Comparison of ENCODE assay signal across 9 cellular contexts in genomic region chr17:65530985-65531507, GRCh38. TPM values are rescaled to one million over a fixed set of nuclear protein-coding genes. Genes with fewer than 3 reads are reported as not detected.
DNase-seq lines count a peak whose midpoint lies in the region; ATAC-seq and TF ChIP-seq lines count a peak whose summit lies in the region.
"Had no signal": no experiment of that assay in that cellular context is flagged by ENCODE, and none has a peak within 500 bp of the region (broad histone marks: within the 10 kb centered on the region; RNA-seq: fewer than 3 reads in every experiment).

No MANE protein-coding gene starts in this region.

- H3K36me3 Mint-ChIP-seq in nephron progenitor cell (ENCODE audit: low read depth): peaks cover 59% of the 10 kb centered on the region

- H3K4me3 ChIP-seq in ACC112 (ENCODE audit: low read depth, low read length) (peak overlapping the region; percentile 34; the same call in 1 of the 2 replicates), fibroblast of pulmonary artery (replicated peaks; ENCODE audit: low read depth, low read length) (no peak overlapping the region), MG63 (no peak overlapping the region)

- H3K4me1 ChIP-seq in ACC112 (ENCODE audit: control insufficient read depth, insufficient read depth, low read length, unreplicated experiment): peaks cover 20% of the 10 kb centered on the region

- no peaks in the 10 kb centered on the region for H3K9me3 Mint-ChIP-seq in nephron progenitor cell

- H2AFZ ChIP-seq in ACC112 (ENCODE audit: low read length, unreplicated experiment): peak overlapping the region; percentile 70

- H3K4me1 Mint-ChIP-seq in nephron progenitor cell: peaks cover 68% of the 10 kb centered on the region

- H3K79me2 ChIP-seq in ACC112 (ENCODE audit: control insufficient read depth, insufficient read depth, low read length, unreplicated experiment): no peaks in the 10 kb centered on the region

- no peaks in the 10 kb centered on the region for H3K27me3 ChIP-seq in ACC112 (ENCODE audit: insufficient read depth, low read length)
- no peaks in the 10 kb centered on the region for H3K27me3 ChIP-seq in MG63

- peak overlapping the region; percentile 55 for H3K27ac ChIP-seq in ACC112 (ENCODE audit: low read depth, low read length)

- H3K27me3 Mint-ChIP-seq in nephron progenitor cell (ENCODE audit: low read depth, poor library complexity): no peaks in the 10 kb centered on the region

- no peak for TF ChIP-seq CTCF in fibroblast of pulmonary artery (IDR thresholded peaks at IDR 0.05; ENCODE audit: low read length, missing control alignments)
- TF ChIP-seq CTCF in nephron progenitor cell (IDR thresholded peaks at IDR 0.05): no peak

- DNase-seq in NCI-H2227 treated with DMSO at 0.1 percent for 48 hours (lab: John Stamatoyannopoulos, UW) (peak; percentile 26), fibroblast of pulmonary artery (ENCODE audit: low read depth) (peak; percentile 97), nephron progenitor cell (peak; percentile 53), NCI-H748 treated with DMSO at 0.1 percent for 48 hours (lab: John Stamatoyannopoulos, UW) (no peak), MG63 (no peak)
- no peak for DNase-seq in activated CD8-positive, alpha-beta memory T cell treated with anti-CD3 and anti-CD28 coated beads, Interleukin-2, amount 50 U/mL, for 48 hours
- DNase-seq: mammary epithelial cell had no signal

- H3K36me3 ChIP-seq in ACC112 (ENCODE audit: insufficient read depth, low read length) (no peaks in the 10 kb centered on the region; the same call in 1 of the 2 replicates), MG63 (peaks cover 11% of the 10 kb centered on the region; the same call in 1 of the 2 replicates)

- no peaks in the 10 kb centered on the region for H3K9me3 ChIP-seq in MG63

- ATAC-seq in GM19463 (IDR thresholded peaks at IDR 0.05; ENCODE audit: unreplicated experiment): no peak

- H3K27ac Mint-ChIP-seq in nephron progenitor cell: peak overlapping the region; percentile 98

- H3K4me3 Mint-ChIP-seq in nephron progenitor cell: peak overlapping the region; percentile 60

RNA-seq across cellular contexts. Expression of gene AXIN2, which starts 30.4 kb away (rescaled TPM):
- 2.6 and 9.0 TPM in 2 replicates for total RNA-seq in MG63 (2014; rRNA removed; shearing (Covaris generic); ENCODE audit: low replicate concordance)

Comparison
In these comparisons a context has a peak if more than half of its experiments do, and no peak if none do; other contexts are left out.
1. DNase-seq: peak in NCI-H2227 treated with DMSO at 0.1 percent for 48 hours (single experiment), fibroblast of pulmonary artery (single experiment) and nephron progenitor cell (single experiment); none in activated CD8-positive, alpha-beta memory T cell treated with anti-CD3 and anti-CD28 coated beads, Interleukin-2, amount 50 U/mL, for 48 hours (single experiment), NCI-H748 treated with DMSO at 0.1 percent for 48 hours (single experiment) and MG63 (single experiment).